ENCODE assay signal across 26 cellular contexts in genomic region chr9:127673234-127673633, GRCh38. TPM values are rescaled to one million over a fixed set of nuclear protein-coding genes. Genes with fewer than 3 reads are reported as not detected.
DNase-seq lines count a peak whose midpoint lies in the region; ATAC-seq and TF ChIP-seq lines count a peak whose summit lies in the region.
"Had no signal": no experiment of that assay in that cellular context is flagged by ENCODE, and none has a peak within 500 bp of the region (broad histone marks: within the 10 kb centered on the region; RNA-seq: fewer than 3 reads in every experiment).

No MANE protein-coding gene starts in this region.

- no peaks in the 10 kb centered on the region for H3K9me3 Mint-ChIP-seq in natural killer cell treated with Interleukin-12 subunit alpha and Interleukin-12 subunit beta and Interleukin-15 and Interleukin-18, amount 100 ng/mL, for 72 hours
- H3K9me3 Mint-ChIP-seq in natural killer cell = no peaks in the 10 kb centered on the region
- H3K9me3 Mint-ChIP-seq: CD4-positive, alpha-beta T cell; CD8-positive, alpha-beta T cell had no signal

- no peak overlapping the region for H3K4me3 Mint-ChIP-seq in natural killer cell treated with Interleukin-12 subunit alpha and Interleukin-12 subunit beta and Interleukin-15 and Interleukin-18, amount 100 ng/mL, for 72 hours
- no peak overlapping the region for H3K4me3 Mint-ChIP-seq in natural killer cell
- H3K4me3 Mint-ChIP-seq: B cell; CD4-positive, alpha-beta T cell; CD8-positive, alpha-beta T cell had no signal

- CTCF ChIA-PET in Panc1 (lab: Charles Lee) = no interaction called here

- H3K4me1 ChIP-seq in Panc1 (ENCODE audit: control insufficient read depth, insufficient read depth, low read length) = no peaks in the 10 kb centered on the region
- no peaks in the 10 kb centered on the region for H3K4me1 ChIP-seq in left lung
- H3K4me1 ChIP-seq: A549, Caco-2 had no signal

- H3K36me3 Mint-ChIP-seq in natural killer cell treated with Interleukin-12 subunit alpha and Interleukin-12 subunit beta and Interleukin-15 and Interleukin-18, amount 100 ng/mL, for 72 hours = no peaks in the 10 kb centered on the region
- H3K36me3 Mint-ChIP-seq in natural killer cell = no peaks in the 10 kb centered on the region

- H3K36me3 ChIP-seq in Panc1 (ENCODE audit: control insufficient read depth, insufficient read depth, low read length) (no peaks in the 10 kb centered on the region), left lung (peaks cover 0 to 60% of the 10 kb centered on the region in 2 donors)

- BruUV-seq in Panc1 (replicated peaks; lab: Mats Ljungman, UMichigan) = TSS peak; percentile 54

- H3K27ac Mint-ChIP-seq in natural killer cell treated with Interleukin-12 subunit alpha and Interleukin-12 subunit beta and Interleukin-15 and Interleukin-18, amount 100 ng/mL, for 72 hours = no peak overlapping the region
- no peak overlapping the region for H3K27ac Mint-ChIP-seq in natural killer cell
- H3K27ac Mint-ChIP-seq: B cell; CD4-positive, alpha-beta T cell; CD8-positive, alpha-beta T cell had no signal

- POLR2A ChIA-PET in Panc1 (lab: Charles Lee) = no interaction called here

- in situ Hi-C loops in Panc1 (cut with HindIII; ENCODE audit: low pct_unique_long_range_greater_than_20kb, low sequenced_read_pairs) = no loop called here

- H3K27ac ChIP-seq in Panc1 (ENCODE audit: low read length) (no peak overlapping the region), left lung (no peak overlapping the region)
- H3K27ac ChIP-seq: 22Rv1; A549; BLaER1 treated with 17β-estradiol and CSF1 and Interleukin-3, amounts not matched to agents 10 nM and 100 nM; C4-2B had no signal

- TF ChIP-seq CTCF in natural killer cell (IDR thresholded peaks at IDR 0.05) (no peak), Panc1 (IDR thresholded peaks at IDR 0.05) (no peak), left lung (IDR thresholded peaks at IDR 0.05) (no peak)

- no peak for ATAC-seq in natural killer cell treated with Interleukin-12 subunit alpha and Interleukin-12 subunit beta and Interleukin-15 and Interleukin-18, amount 100 ng/mL, for 72 hours
- ATAC-seq in natural killer cell = no peak
- no peak for ATAC-seq in Panc1
- ATAC-seq in left lung = no peak
- ATAC-seq: A549; CD8-positive, alpha-beta T cell had no signal

- DNase-seq in natural killer cell treated with Interleukin-12 subunit alpha and Interleukin-12 subunit beta and Interleukin-15 and Interleukin-18, amount 100 ng/mL, for 72 hours (ENCODE audit: low spot score) = peak; percentile 55
- no peak for DNase-seq in natural killer cell
- DNase-seq in Panc1 (ENCODE audit: low read depth, low spot score) = no peak
- no peak for DNase-seq in GF-D8 (lab: John Stamatoyannopoulos, UW)
- no peak for DNase-seq in left lung
- DNase-seq: AML-193; Caco-2; Calu3; CD4-positive, alpha-beta T cell; CD8-positive, alpha-beta T cell; DMS 273 treated with DMSO at 0.1 percent for 48 hours; DMS153; DMS53; DMS79; DND-41; EL; GDM1 had no signal

- H3K4me3 ChIP-seq in Panc1 (ENCODE audit: low read depth in 2 of 2, low read length in 2 of 2) (no peak overlapping the region), left lung (no peak overlapping the region)
- H3K4me3 ChIP-seq: A549; BLaER1 treated with 17β-estradiol and CSF1 and Interleukin-3, amounts not matched to agents 10 nM and 100 nM had no signal

- H3K4me1 Mint-ChIP-seq in natural killer cell treated with Interleukin-12 subunit alpha and Interleukin-12 subunit beta and Interleukin-15 and Interleukin-18, amount 100 ng/mL, for 72 hours (ENCODE audit: low read depth in 2 of 2) = no peaks in the 10 kb centered on the region
- no peaks in the 10 kb centered on the region for H3K4me1 Mint-ChIP-seq in natural killer cell
- H3K4me1 Mint-ChIP-seq: B cell had no signal

- H3K9me3 ChIP-seq in Panc1 (ENCODE audit: control insufficient read depth, insufficient read depth, low read depth, low read length) = no peaks in the 10 kb centered on the region
- H3K9me3 ChIP-seq in left lung = no peaks in the 10 kb centered on the region
- H3K9me3 ChIP-seq: A549; BLaER1 treated with 17β-estradiol and CSF1 and Interleukin-3, amounts not matched to agents 10 nM and 100 nM; Caco-2 had no signal

- H3K27me3 ChIP-seq in Panc1 (ENCODE audit: control insufficient read depth, insufficient read depth, low read length) = no peaks in the 10 kb centered on the region
- H3K27me3 ChIP-seq in left lung = no peaks in the 10 kb centered on the region
- H3K27me3 ChIP-seq: BLaER1 treated with 17β-estradiol and CSF1 and Interleukin-3, amounts not matched to agents 10 nM and 100 nM had no signal

- no peaks in the 10 kb centered on the region for H3K27me3 Mint-ChIP-seq in natural killer cell treated with Interleukin-12 subunit alpha and Interleukin-12 subunit beta and Interleukin-15 and Interleukin-18, amount 100 ng/mL, for 72 hours
- no peaks in the 10 kb centered on the region for H3K27me3 Mint-ChIP-seq in natural killer cell (ENCODE audit: low read depth in 2 of 2)
- H3K27me3 Mint-ChIP-seq: CD4-positive, alpha-beta T cell had no signal

- intact Hi-C loops in natural killer cell (cut with micrococcal nuclease) = no loop called here
- intact Hi-C loops in Panc1 (cut with micrococcal nuclease; ENCODE audit: unreplicated experiment) = no loop called here
- intact Hi-C loops in left lung (cut with DNase I) = no loop called here

RNA-seq across cellular contexts. Expression of gene CFAP157, which starts 33.6 kb away (rescaled TPM):
- not detected for total RNA-seq in natural killer cell treated with Interleukin-12 subunit alpha and Interleukin-12 subunit beta and Interleukin-15 and Interleukin-18, amount 100 ng/mL, for 72 hours
- total RNA-seq in natural killer cell (not detected), Panc1 (2021; ENCODE audit: unreplicated experiment) (not detected), left lung (1 to 10 TPM in 1 of 2 donors, under 1 TPM in 1; 0.35 to 7.6 TPM)
- polyA plus RNA-seq in Panc1 (2012; ENCODE audit: insufficient read length) = 1.8 TPM
- total RNA-seq: A172, B cell, Caco-2, Daoy, G401 had no signal
- polyA plus RNA-seq: BJ had no signal

RNA-seq across cellular contexts. Expression of gene PTRH1, which starts 42.2 kb away (rescaled TPM):
- 10 to 100 TPM; 12.8 to 17.6 TPM for total RNA-seq in natural killer cell treated with Interleukin-12 subunit alpha and Interleukin-12 subunit beta and Interleukin-15 and Interleukin-18, amount 100 ng/mL, for 72 hours
- 10 to 100 TPM in 2 of 3 donors, 1 to 10 TPM in 1; 6.9 to 11.5 (median 11.0) TPM for total RNA-seq in natural killer cell
- total RNA-seq in Panc1 (2021; ENCODE audit: unreplicated experiment) = 13.8 TPM
- polyA plus RNA-seq in Panc1 (2012; ENCODE audit: insufficient read length) = 17.5 TPM
- 10 to 100 TPM; 17.1 to 20.2 TPM for total RNA-seq in left lung

RNA-seq across cellular contexts. Expression of gene TTC16, which starts 42.6 kb away (rescaled TPM):
- total RNA-seq in natural killer cell treated with Interleukin-12 subunit alpha and Interleukin-12 subunit beta and Interleukin-15 and Interleukin-18, amount 100 ng/mL, for 72 hours = 1 to 10 TPM; 3.8 to 8.1 TPM
- total RNA-seq in natural killer cell (10 to 100 TPM; 15.5 to 23.0 (median 21.5) TPM), Panc1 (2021; ENCODE audit: unreplicated experiment) (0.05 TPM), left lung (1 to 10 TPM in 1 of 2 donors, under 1 TPM in 1; 0.15 to 1.0 TPM)
- polyA plus RNA-seq in Panc1 (2012; ENCODE audit: insufficient read length) = 0.12 TPM
- total RNA-seq: B cell, Caco-2, Calu3, G401 had no signal
- polyA plus RNA-seq: A549 had no signal
